In genomic region chr12:26614217-26614616, GRCh38 we compare ENCODE assay signal across 7 cellular contexts.
DNase-seq lines count a peak whose midpoint lies in the region; ATAC-seq and TF ChIP-seq lines count a peak whose summit lies in the region.

No MANE protein-coding gene starts in this region.

- no peak overlapping the region for H2AFZ ChIP-seq in MM.1S (ENCODE audit: low read length)

- no peaks in the 10 kb centered on the region for H3K4me1 ChIP-seq in MM.1S (ENCODE audit: low read length)

- H3K36me3 ChIP-seq in MM.1S (replicated peaks; ENCODE audit: insufficient read depth, low read length): no peaks in the 10 kb centered on the region

- intact Hi-C loops in left colon (cut with DNase I, micrococcal nuclease): no loop called here

- peak; percentile 48 for TF ChIP-seq CTCF in GM12865 (IDR thresholded peaks at IDR 0.05; ENCODE audit: insufficient read depth, low read depth, low read length, missing control alignments)
- TF ChIP-seq CTCF in MM.1S (IDR thresholded peaks at IDR 0.05; ENCODE audit: low read length): peak; percentile 34
- TF ChIP-seq CTCF in astrocyte of the spinal cord (IDR thresholded peaks at IDR 0.05; ENCODE audit: low read depth, low read length): peak; percentile 59
- no peak for TF ChIP-seq CTCF in coronary artery (IDR thresholded peaks at IDR 0.05)

- H3K27me3 ChIP-seq in MM.1S (replicated peaks; ENCODE audit: insufficient read depth, low read length): no peaks in the 10 kb centered on the region

- H3K4me3 ChIP-seq in GM12865 (ENCODE audit: low read depth, low read length) (no peak overlapping the region), MM.1S (ENCODE audit: low read length) (no peak overlapping the region), astrocyte of the spinal cord (ENCODE audit: low read depth, low read length) (no peak overlapping the region), coronary artery (no peak overlapping the region)

- no peaks in the 10 kb centered on the region for H3K79me2 ChIP-seq in MM.1S (ENCODE audit: low read length)

- H3K9me3 ChIP-seq in MM.1S (replicated peaks; ENCODE audit: insufficient read depth, low read length): no peaks in the 10 kb centered on the region

- ATAC-seq in left colon (peak; percentile 67), HG03442 (IDR thresholded peaks at IDR 0.05; ENCODE audit: unreplicated experiment) (no peak)

- in situ Hi-C loops in astrocyte of the spinal cord (cut with HindIII; ENCODE audit: low sequenced_read_pairs): no loop called here

- no peaks in the 10 kb centered on the region for H3K9me2 ChIP-seq in MM.1S (replicated peaks; ENCODE audit: insufficient read depth, low read length)

- no peak overlapping the region for H3K9ac ChIP-seq in MM.1S (ENCODE audit: low read length)

- H3K4me2 ChIP-seq in MM.1S (ENCODE audit: low read depth, low read length): no peak overlapping the region

- H3F3A ChIP-seq in MM.1S (ENCODE audit: insufficient read depth, low read length): no peaks in the 10 kb centered on the region

- DNase-seq in GM12865 (ENCODE audit: low read depth) (peak; percentile 45), MM.1S (no peak), astrocyte of the spinal cord (ENCODE audit: low read depth, low spot score) (no peak), left colon (peak in 1 of 2 donors; percentile 24), coronary artery (ENCODE audit: low spot score) (no peak), NCI-H524 treated with DMSO at 0.1 percent for 48 hours (lab: John Stamatoyannopoulos, UW) (no peak)

- H4K20me1 ChIP-seq in MM.1S (ENCODE audit: insufficient read depth, low read length): no peaks in the 10 kb centered on the region

- H3K27ac ChIP-seq in MM.1S (ENCODE audit: low read length) (no peak overlapping the region), coronary artery (no peak overlapping the region)
